27 cellular contexts compared by ENCODE assay signal in the genomic region with DNA sequence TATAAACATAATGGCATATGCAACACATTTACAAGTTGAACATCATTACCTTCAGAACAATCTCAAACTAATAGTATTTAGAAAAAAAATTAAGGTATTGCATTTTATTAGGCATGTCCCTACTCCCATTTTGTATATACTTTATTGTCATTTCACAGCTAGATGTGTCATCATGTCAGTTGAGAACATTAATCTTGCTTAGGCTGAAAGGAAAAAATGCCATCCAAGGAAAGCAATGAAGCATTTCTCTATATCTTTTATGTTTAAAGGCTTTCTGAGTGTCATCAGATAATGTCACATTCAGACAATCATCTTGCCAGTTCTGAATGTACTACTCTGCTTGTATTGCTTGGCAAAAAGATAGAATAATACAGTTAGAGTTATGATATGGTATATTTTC.
"Had no signal": no experiment of that assay in that cellular context is flagged by ENCODE, and none has a peak within 500 bp of the region (broad histone marks: within the 10 kb centered on the region; RNA-seq: fewer than 3 reads in every experiment).

No MANE protein-coding gene starts in this region.

- H3K9me3 ChIP-seq: ovary, psoas muscle, right lobe of liver, sigmoid colon, stomach, suprapubic skin, testis, tibial artery, transverse colon, upper lobe of right lung, uterus had no signal

- H3K4me2 ChIP-seq: neural progenitor cell had no signal

- H3K4me3 ChIP-seq: neural progenitor cell, ovary, psoas muscle, right lobe of liver, sigmoid colon, stomach, suprapubic skin, testis, tibial artery, transverse colon, upper lobe of right lung, uterus had no signal

- H2AFZ ChIP-seq: neural progenitor cell, parathyroid adenoma had no signal

- H3K36me3 ChIP-seq: neural progenitor cell, ovary, right lobe of liver, sigmoid colon, stomach, suprapubic skin, tibial artery, transverse colon, upper lobe of right lung, uterus had no signal

- ATAC-seq: naive thymus-derived CD8-positive, alpha-beta T cell; natural killer cell treated with Interleukin-12 subunit alpha and Interleukin-12 subunit beta and Interleukin-15 and Interleukin-18, amount 100 ng/mL, for 72 hours; psoas muscle; right cardiac atrium; right lobe of liver; stimulated activated effector memory CD8-positive, alpha-beta T cell treated with anti-CD3 and anti-CD28 coated beads, Interleukin-12 subunit alpha, Interleukin-12 subunit beta, amount 100 ng/mL, for 72 hours; stimulated activated naive B cell treated with anti-CD40 and anti-IgM and Interleukin-4, amounts not matched to agents 10 μg/mL and 1 μg/mL and 100 μg/mL, for 72 hours; upper lobe of right lung had no signal

- DNase-seq: naive thymus-derived CD8-positive, alpha-beta T cell; nephron progenitor cell; occipital lobe; ovary; posterior cingulate gyrus; psoas muscle; right cardiac atrium; right lobe of liver; sigmoid colon; small intestine; stimulated activated CD4-positive, alpha-beta T cell treated with anti-CD3 and anti-CD28 coated beads, Interleukin-15, amount 100 ng/mL, for 24 hours; stimulated activated CD4-positive, alpha-beta T cell treated with anti-CD3 and anti-CD28 coated beads, Interleukin-2, amount 100 ng/mL, for 24 hours; stimulated activated CD4-positive, alpha-beta T cell treated with anti-CD3 and anti-CD28 coated beads, Interleukin-2, amount 100 ng/mL, for 48 hours; stimulated activated CD4-positive, alpha-beta T cell treated with anti-CD3 and anti-CD28 coated beads, Interleukin-4, amount 100 ng/mL, for 24 hours; stimulated activated naive B cell treated with anti-CD40 and anti-IgM and Interleukin-4, amounts not matched to agents 10 μg/mL and 1 μg/mL and 100 μg/mL, for 72 hours; stimulated activated naive CD4-positive, alpha-beta T cell treated with Interleukin-2 at 50 U/mL for 16 hours; stomach; testis; tibial artery; transverse colon; upper lobe of right lung; uterus had no signal

- H3K9ac ChIP-seq: neural progenitor cell, parathyroid adenoma had no signal

- H3K27me3 ChIP-seq: neural progenitor cell, right lobe of liver, sigmoid colon, stomach, suprapubic skin, testis, tibial artery, transverse colon, upper lobe of right lung, uterus had no signal

- H3K79me2 ChIP-seq: parathyroid adenoma had no signal

- H3K27ac ChIP-seq: neural progenitor cell, ovary, parathyroid adenoma, psoas muscle, right lobe of liver, sigmoid colon, stomach, suprapubic skin, testis, tibial artery, transverse colon, upper lobe of right lung, uterus had no signal

- H3K4me1 ChIP-seq: neural progenitor cell, parathyroid adenoma, psoas muscle, testis, upper lobe of right lung, uterus had no signal
